Comparison of ENCODE assay signal across 16 cellular contexts in the genomic region with DNA sequence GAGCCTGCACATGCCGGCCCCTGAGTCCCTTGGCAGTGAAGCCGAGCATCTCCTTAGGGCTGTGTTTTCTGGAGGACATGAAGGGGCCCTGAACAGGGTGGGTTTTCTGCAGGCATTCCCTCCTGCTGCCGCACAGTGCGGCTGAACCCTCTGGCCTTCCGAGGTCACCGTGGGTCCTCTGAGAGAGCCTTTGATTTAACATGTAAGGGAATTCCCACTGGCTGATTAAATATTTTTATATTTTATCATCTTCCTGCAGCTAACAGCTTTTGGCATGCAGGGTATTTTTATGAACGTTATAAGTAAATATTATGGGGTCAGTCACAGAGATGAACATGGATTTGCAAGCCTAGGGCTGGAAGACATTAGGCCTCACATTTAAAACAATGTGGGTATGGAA.
DNase-seq lines count a peak whose midpoint lies in the region; ATAC-seq and TF ChIP-seq lines count a peak whose summit lies in the region.
"Had no signal": no experiment of that assay in that cellular context is flagged by ENCODE, and none has a peak within 500 bp of the region (broad histone marks: within the 10 kb centered on the region; RNA-seq: fewer than 3 reads in every experiment).

No MANE protein-coding gene starts in this region.

- intact Hi-C loops in lower leg skin (cut with DNase I; ENCODE audit: low total_unique reads), result no loop called here

- no peak for ATAC-seq in HG02798 (IDR thresholded peaks at IDR 0.05; ENCODE audit: poor library complexity, unreplicated experiment)
- ATAC-seq: activated CD8-positive, alpha-beta T cell treated with anti-CD3 and anti-CD28 coated beads for 36 hours; activated T-cell treated with anti-CD3 and anti-CD28 coated beads, Interleukin-2, amount 50 U/mL, for 72 hours; natural killer cell; WTC11 had no signal

- H3K9ac ChIP-seq in adipocyte (ENCODE audit: low read length), result peak overlapping the region; percentile 39

- H3K4me1 ChIP-seq in adipocyte (ENCODE audit: control insufficient read depth, insufficient read depth, low read length), result peaks cover 28% of the 10 kb centered on the region

- no peaks in the 10 kb centered on the region for H3K27me3 ChIP-seq in adipocyte (replicated peaks; ENCODE audit: control insufficient read depth, insufficient read depth, low read length)

- H3K9me3 ChIP-seq in adipocyte (ENCODE audit: control insufficient read depth, low read length), result no peaks in the 10 kb centered on the region

- no peak for TF ChIP-seq CTCF in fibroblast of the aortic adventitia (IDR thresholded peaks at IDR 0.05; ENCODE audit: insufficient read depth, low read length)
- TF ChIP-seq CTCF in lower leg skin (IDR thresholded peaks at IDR 0.05), result no peak

- DNase-seq in ELR (ENCODE audit: low read depth) (peak; percentile 59), adipocyte (ENCODE audit: low read depth) (peak; percentile 47), fibroblast of the aortic adventitia (ENCODE audit: low read depth) (peak; percentile 44), pulmonary artery endothelial cell (ENCODE audit: low read depth, low spot score) (peak; percentile 77), lower leg skin (ENCODE audit: low spot score in 2 of 2) (no peak)
- no peak for DNase-seq in effector CD4-positive, alpha-beta T cell
- DNase-seq: activated CD8-positive, alpha-beta T cell treated with anti-CD3 and anti-CD28 coated beads for 36 hours; activated naive CD8-positive, alpha-beta T cell treated with anti-CD3 and anti-CD28 coated beads, Interleukin-2, amount 10 ng/mL, durations not matched to agents 7 days and 5 days; activated T-cell treated with anti-CD3 and anti-CD28 coated beads, Interleukin-2, amount 50 U/mL, for 72 hours; caudate nucleus; effector CD8-positive, alpha-beta T cell; natural killer cell; NCI-H1694 treated with DMSO at 0.1 percent for 48 hours; SHP77 had no signal

- no peak for TF ChIP-seq POLR2A in lower leg skin (IDR thresholded peaks at IDR 0.05)

- H3K36me3 ChIP-seq in adipocyte (ENCODE audit: control insufficient read depth, insufficient read depth, low read length, severe bottlenecking), result no peaks in the 10 kb centered on the region

- no peak overlapping the region for H3K4me3 ChIP-seq in adipocyte (ENCODE audit: low read length)
- no peak overlapping the region for H3K4me3 ChIP-seq in fibroblast of the aortic adventitia (ENCODE audit: low read depth, low read length)
- H3K4me3 ChIP-seq in lower leg skin (ENCODE audit: low read depth, poor library complexity, severe bottlenecking), result no peak overlapping the region

- 50 to 56% methylated on average over 7 of the region's 7 CpGs for WGBS in lower leg skin, 2 donors

Comparison
In these comparisons a context has a peak if more than half of its experiments do, and no peak if none do; other contexts are left out.
1. DNase-seq: peak in ELR (single experiment), adipocyte (single experiment), fibroblast of the aortic adventitia (single experiment) and pulmonary artery endothelial cell (single experiment); none in lower leg skin (0 of 2) and effector CD4-positive, alpha-beta T cell (single experiment).